25 cellular contexts compared by ENCODE assay signal in the genomic region with DNA sequence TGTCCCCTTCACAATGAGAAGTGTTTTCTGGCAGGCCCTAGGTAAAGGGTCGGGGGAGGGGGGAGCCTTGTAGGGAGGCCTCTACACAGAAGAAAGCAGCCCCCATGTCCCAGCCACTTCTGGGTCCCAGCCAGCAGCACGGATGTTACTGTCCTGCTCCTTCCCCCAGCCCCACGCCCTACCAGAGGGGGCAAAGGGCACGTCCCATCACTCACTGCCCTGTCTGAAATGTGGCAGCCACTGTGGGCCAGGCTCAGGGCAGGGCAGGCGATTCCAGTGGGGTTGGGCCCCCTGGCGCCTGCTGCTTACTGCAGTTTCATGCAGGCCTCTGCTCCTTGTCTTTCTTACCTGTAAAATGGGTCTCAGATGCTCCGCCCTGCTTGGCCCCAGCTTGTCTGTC.
"Had no signal": no experiment of that assay in that cellular context is flagged by ENCODE, and none has a peak within 500 bp of the region (broad histone marks: within the 10 kb centered on the region; RNA-seq: fewer than 3 reads in every experiment).

No MANE protein-coding gene starts in this region.

- H3K27ac ChIP-seq: coronary artery, dorsolateral prefrontal cortex, epithelial cell of prostate, esophagus squamous epithelium, heart right ventricle, left lung, lower lobe of right lung had no signal

- H3K4me3 ChIP-seq: coronary artery, dorsolateral prefrontal cortex, esophagus squamous epithelium, gastrocnemius medialis, heart right ventricle, left lung, lower lobe of right lung had no signal

- H3K9me3 Mint-ChIP-seq: mesothelial cell of epicardium; naive thymus-derived CD4-positive, alpha-beta T cell had no signal

- H3K27me3 ChIP-seq: dorsolateral prefrontal cortex, esophagus squamous epithelium, gastrocnemius medialis, heart right ventricle, left lung had no signal

- H3K4me3 Mint-ChIP-seq: mesothelial cell of epicardium; naive thymus-derived CD4-positive, alpha-beta T cell had no signal

- ATAC-seq: esophagus mucosa; gastrocnemius medialis; heart right ventricle; left lung; left ventricle myocardium superior; lower lobe of right lung; naive thymus-derived CD4-positive, alpha-beta T cell had no signal

- H3K27me3 Mint-ChIP-seq: naive thymus-derived CD4-positive, alpha-beta T cell had no signal

- H3K4me1 Mint-ChIP-seq: mesothelial cell of epicardium had no signal

- DNase-seq: dermis blood vessel endothelial cell; dorsolateral prefrontal cortex; effector CD4-positive, alpha-beta T cell; effector memory CD4-positive, alpha-beta T cell; erythroblast; esophagus squamous epithelium; foreskin fibroblast; foreskin melanocyte; gastrocnemius medialis; glutamatergic neuron; head of caudate nucleus; heart right ventricle; hippocampal formation; left ventricle myocardium superior; lower lobe of right lung; mesenchymal stem cell; naive thymus-derived CD4-positive, alpha-beta T cell had no signal

- FAIRE-seq: colon, islet of Langerhans, keratinocyte had no signal

- H3K27ac Mint-ChIP-seq: mesothelial cell of epicardium; naive thymus-derived CD4-positive, alpha-beta T cell had no signal

- H3K9me3 ChIP-seq: esophagus squamous epithelium, gastrocnemius medialis, heart right ventricle, left lung, lower lobe of right lung had no signal
